In genomic region chr13:73225983-73226382, GRCh38 we compare ENCODE assay signal across 21 cellular contexts.
A peak's percentile ranks its signal among the peaks of the same experiment; 100 is the strongest.
DNase-seq lines count a peak whose midpoint lies in the region; ATAC-seq and TF ChIP-seq lines count a peak whose summit lies in the region.
"Had no signal": no experiment of that assay in that cellular context is flagged by ENCODE, and none has a peak within 500 bp of the region (broad histone marks: within the 10 kb centered on the region; RNA-seq: fewer than 3 reads in every experiment).

No MANE protein-coding gene starts in this region.

- no peaks in the 10 kb centered on the region for H3K9me2 ChIP-seq in GM23248 (ENCODE audit: insufficient read depth)

- H3K27me3 ChIP-seq in BLaER1 treated with 17β-estradiol and CSF1 and Interleukin-3, amounts not matched to agents 10 nM and 100 nM: no peaks in the 10 kb centered on the region
- no peaks in the 10 kb centered on the region for H3K27me3 ChIP-seq in GM23248 (replicated peaks; ENCODE audit: insufficient read depth)

- no peak overlapping the region for H3K4me3 ChIP-seq in BLaER1 treated with 17β-estradiol and CSF1 and Interleukin-3, amounts not matched to agents 10 nM and 100 nM
- no peak overlapping the region for H3K4me3 ChIP-seq in GM23248
- no peak overlapping the region for H3K4me3 ChIP-seq in fibroblast of mammary gland (ENCODE audit: control insufficient read depth, low read depth, low read length)
- H3K4me3 ChIP-seq in mucosa of descending colon: no peak overlapping the region
- H3K4me3 ChIP-seq: A549, GM12878 had no signal

- WGBS in GM23248 (ENCODE audit: low coverage in 1 of 2, low lambda C conversion rate in 2 of 2, missing lambda C conversion rate in 2 of 2), 2 experiments: 76% methylated on average over 1 of the region's 1 CpG

- peaks cover 21 to 42% (median 35%) of the 10 kb centered on the region in 10 experiments for H3K4me1 ChIP-seq in BLaER1 treated with 17β-estradiol and CSF1 and Interleukin-3, amounts not matched to agents 10 nM and 100 nM
- H3K4me1 ChIP-seq in GM23248 (ENCODE audit: insufficient read depth) (peaks cover 8% of the 10 kb centered on the region), mucosa of descending colon (ENCODE audit: low read depth) (peaks cover 8% of the 10 kb centered on the region)

- H3K9me3 ChIP-seq in BLaER1 treated with 17β-estradiol and CSF1 and Interleukin-3, amounts not matched to agents 10 nM and 100 nM (replicated peaks in 1 of 11): peaks cover 0 to 5% (median 0%) of the 10 kb centered on the region in 11 experiments; a peak in 1 of 22 replicates
- H3K9me3 ChIP-seq in GM23248 (ENCODE audit: low read depth) (no peaks in the 10 kb centered on the region), mucosa of descending colon (no peaks in the 10 kb centered on the region)
- H3K9me3 ChIP-seq: A549, Caco-2 had no signal

- TF ChIP-seq CTCF in fibroblast of mammary gland (conservative IDR thresholded peaks at IDR 0.05; ENCODE audit: control insufficient read depth, insufficient read depth, low read depth, low read length) (no peak), mucosa of descending colon (IDR thresholded peaks at IDR 0.05) (no peak)

- no peak overlapping the region for H2AFZ ChIP-seq in GM23248

- no peaks in the 10 kb centered on the region for H4K20me1 ChIP-seq in BLaER1 treated with 17β-estradiol and CSF1 and Interleukin-3, amounts not matched to agents 10 nM and 100 nM
- H4K20me1 ChIP-seq in GM23248 (ENCODE audit: insufficient read depth): no peaks in the 10 kb centered on the region

- in situ Hi-C loops in GM23248 (cut with MboI): no loop called here

- DNase-seq in GM23248: peak; percentile 20
- peak; percentile 13 for DNase-seq in fibroblast of mammary gland (ENCODE audit: low read depth)
- no peak for DNase-seq in mucosa of descending colon
- no peak for DNase-seq in NCI-H510A (lab: John Stamatoyannopoulos, UW)
- no peak for DNase-seq in AG08395 (ENCODE audit: low spot score)
- DNase-seq: 8988T; ACHN; Caco-2; CD4-positive, CD25-positive, alpha-beta regulatory T cell; CD8-positive, alpha-beta T cell; DMS153; DND-41; EL; GDM1; H7 had no signal

- H3K79me2 ChIP-seq in GM23248 (ENCODE audit: insufficient read depth): no peaks in the 10 kb centered on the region

- peak; percentile 36 for ATAC-seq in mucosa of descending colon
- ATAC-seq in GM18909 (IDR thresholded peaks at IDR 0.05; ENCODE audit: poor library complexity, unreplicated experiment): no peak
- ATAC-seq: A549; CD8-positive, alpha-beta T cell; GM12878; HCT116 had no signal

- no peak overlapping the region for H3K4me2 ChIP-seq in BLaER1 treated with 17β-estradiol and CSF1 and Interleukin-3, amounts not matched to agents 10 nM and 100 nM
- no peak overlapping the region for H3K4me2 ChIP-seq in GM23248 (ENCODE audit: unreplicated experiment)
- H3K4me2 ChIP-seq: A549 had no signal

- H3F3A ChIP-seq in GM23248 (ENCODE audit: insufficient read depth): 0 out of 2 replicates have a peak, but pooled peaks cover 9% of the 10 kb centered on the region

- H3K9ac ChIP-seq in BLaER1 treated with 17β-estradiol and CSF1 and Interleukin-3, amounts not matched to agents 10 nM and 100 nM: no peak overlapping the region
- H3K9ac ChIP-seq in GM23248: no peak overlapping the region

- intact Hi-C loops in mucosa of descending colon (cut with DNase I, micrococcal nuclease): no loop called here

- peak overlapping the region in 9 of 11 experiments; percentile 48 to 71 (median 62); a peak in 17 of 22 replicates for H3K27ac ChIP-seq in BLaER1 treated with 17β-estradiol and CSF1 and Interleukin-3, amounts not matched to agents 10 nM and 100 nM
- no peak overlapping the region for H3K27ac ChIP-seq in GM23248
- H3K27ac ChIP-seq: A549, C4-2B had no signal

- H3K36me3 ChIP-seq in BLaER1 treated with 17β-estradiol and CSF1 and Interleukin-3, amounts not matched to agents 10 nM and 100 nM: no peaks in the 10 kb centered on the region
- H3K36me3 ChIP-seq in GM23248 (ENCODE audit: low read depth) (no peaks in the 10 kb centered on the region), mucosa of descending colon (ENCODE audit: low read depth) (no peaks in the 10 kb centered on the region)

Comparison
In these comparisons a context has a peak if more than half of its experiments do, and no peak if none do; other contexts are left out.
1. DNase-seq: peak in GM23248 (single experiment) and fibroblast of mammary gland (single experiment); none in mucosa of descending colon (0 of 3), NCI-H510A (single experiment) and AG08395 (single experiment).